ENCODE assay signal across 1 cellular context in the genomic region with DNA sequence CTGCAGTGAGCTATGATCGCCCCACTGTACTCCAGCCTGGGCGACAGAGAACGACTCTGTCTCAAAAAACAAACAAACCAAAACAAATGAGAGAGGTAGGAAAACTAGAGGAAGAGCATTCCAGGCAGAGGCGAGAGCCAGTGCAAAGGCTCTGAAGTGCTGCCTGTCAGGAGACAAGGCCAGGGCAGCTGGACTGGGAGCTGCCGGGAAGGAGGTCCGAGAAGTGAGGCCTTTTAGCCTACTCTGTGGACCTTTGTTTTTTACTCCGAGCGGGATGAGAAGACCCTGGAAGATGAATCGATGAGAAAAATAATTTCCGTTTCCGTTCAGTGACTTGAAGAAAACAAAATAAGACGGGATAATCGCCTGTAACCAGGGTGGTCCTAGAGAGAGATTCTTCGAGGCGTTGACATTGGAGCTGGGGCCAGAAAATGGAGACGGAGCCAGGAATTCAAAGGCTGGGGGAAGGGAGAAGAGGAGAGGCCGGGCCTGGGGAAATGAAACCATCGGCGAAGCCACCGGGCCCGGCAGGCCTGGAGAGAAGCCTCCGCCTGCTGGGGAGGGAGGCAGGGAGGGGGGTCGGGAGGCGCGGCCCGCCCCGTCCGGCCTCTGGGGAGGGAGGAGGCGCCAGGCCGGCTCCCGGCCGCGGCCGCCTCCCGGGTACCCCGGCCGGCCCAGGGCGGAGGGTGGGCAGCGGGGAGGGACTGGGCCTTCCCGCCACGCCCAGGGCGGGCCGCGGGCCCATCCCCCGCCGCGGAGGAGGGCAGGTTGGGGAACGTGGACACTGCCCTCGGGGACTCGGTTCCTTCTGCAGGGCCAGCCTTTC.
TF ChIP-seq lines count a peak whose summit lies in the region.

No MANE protein-coding gene starts in this region.

TF ChIP-seq in WTC11, 78 proteins besides CTCF, POLR2A, EP300 and RAD21:
- peak; percentile 52; the same call in 1 of the 2 replicates for TF ChIP-seq SP1 (CRISPR knock-in tag; conservative IDR thresholded peaks at IDR 0.05)
- TF ChIP-seq GTF2I (CRISPR knock-in tag; conservative IDR thresholded peaks at IDR 0.05) = no peak
- TF ChIP-seq, protein P1, sequence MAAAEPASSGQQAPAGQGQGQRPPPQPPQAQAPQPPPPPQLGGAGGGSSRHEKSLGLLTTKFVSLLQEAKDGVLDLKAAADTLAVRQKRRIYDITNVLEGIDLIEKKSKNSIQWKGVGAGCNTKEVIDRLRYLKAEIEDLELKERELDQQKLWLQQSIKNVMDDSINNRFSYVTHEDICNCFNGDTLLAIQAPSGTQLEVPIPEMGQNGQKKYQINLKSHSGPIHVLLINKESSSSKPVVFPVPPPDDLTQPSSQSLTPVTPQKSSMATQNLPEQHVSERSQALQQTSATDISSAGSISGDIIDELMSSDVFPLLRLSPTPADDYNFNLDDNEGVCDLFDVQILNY (CRISPR knock-in tag; IDR thresholded peaks at IDR 0.05) = peak; percentile 90; the same call in 1 of the 2 replicates
- TF ChIP-seq NFE2L1 (CRISPR knock-in tag; IDR thresholded peaks at IDR 0.05) = peak; percentile 24; the same call in 1 of the 2 replicates
- TF ChIP-seq, protein P2, sequence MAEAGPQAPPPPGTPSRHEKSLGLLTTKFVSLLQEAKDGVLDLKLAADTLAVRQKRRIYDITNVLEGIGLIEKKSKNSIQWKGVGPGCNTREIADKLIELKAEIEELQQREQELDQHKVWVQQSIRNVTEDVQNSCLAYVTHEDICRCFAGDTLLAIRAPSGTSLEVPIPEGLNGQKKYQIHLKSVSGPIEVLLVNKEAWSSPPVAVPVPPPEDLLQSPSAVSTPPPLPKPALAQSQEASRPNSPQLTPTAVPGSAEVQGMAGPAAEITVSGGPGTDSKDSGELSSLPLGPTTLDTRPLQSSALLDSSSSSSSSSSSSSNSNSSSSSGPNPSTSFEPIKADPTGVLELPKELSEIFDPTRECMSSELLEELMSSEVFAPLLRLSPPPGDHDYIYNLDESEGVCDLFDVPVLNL (CRISPR knock-in tag; IDR thresholded peaks at IDR 0.05; ENCODE audit: borderline replicate concordance, low read depth) = 0 out of 2 replicates have a peak, but pooled peaks have one; percentile 29
